ENCODE assay signal across 9 cellular contexts in genomic region chr14:68663385-68664076, GRCh38.
DNase-seq lines count a peak whose midpoint lies in the region; ATAC-seq and TF ChIP-seq lines count a peak whose summit lies in the region.
"Had no signal": no experiment of that assay in that cellular context is flagged by ENCODE, and none has a peak within 500 bp of the region (broad histone marks: within the 10 kb centered on the region; RNA-seq: fewer than 3 reads in every experiment).

No MANE protein-coding gene starts in this region.

- H3K79me2 ChIP-seq in PC-9 (ENCODE audit: low read depth) = no peaks in the 10 kb centered on the region

- H3K4me3 ChIP-seq in AG04450 (ENCODE audit: low read depth, low read length) = no peak overlapping the region
- no peak overlapping the region for H3K4me3 ChIP-seq in cardiac fibroblast (replicated peaks in 1 of 2; ENCODE audit: low read depth in 2 of 2, low read length in 2 of 2)
- no peak overlapping the region for H3K4me3 ChIP-seq in PC-9
- H3K4me3 ChIP-seq: adrenal gland had no signal

- no TSS peak for BruUV-seq in PC-9 (replicated peaks; lab: Mats Ljungman, UMichigan)

- H3K27me3 ChIP-seq in AG04450 (ENCODE audit: control insufficient read depth, insufficient read depth, low read length) (no peaks in the 10 kb centered on the region), PC-9 (ENCODE audit: insufficient read depth, low read depth) (no peaks in the 10 kb centered on the region)
- H3K27me3 ChIP-seq: adrenal gland had no signal

- H3K36me3 ChIP-seq in PC-9 (ENCODE audit: low read depth) = no peaks in the 10 kb centered on the region
- H3K36me3 ChIP-seq: adrenal gland had no signal

- ATAC-seq in GM19455 (IDR thresholded peaks at IDR 0.05; ENCODE audit: unreplicated experiment) (peak; percentile 83), HG03565 (IDR thresholded peaks at IDR 0.05; ENCODE audit: unreplicated experiment) (peak; percentile 83)

- H3K4me2 ChIP-seq in PC-9 = no peak overlapping the region

- CTCF ChIA-PET in AG04450 (lab: Charles Lee) (no interaction called here), PC-9 (lab: Charles Lee) (no interaction called here)

- TF ChIP-seq CTCF in AG04450 (IDR thresholded peaks at IDR 0.05; ENCODE audit: low read depth, low read length) = no peak
- no peak for TF ChIP-seq CTCF in cardiac fibroblast (IDR thresholded peaks at IDR 0.05; ENCODE audit: low read depth, low read length)
- TF ChIP-seq CTCF in PC-9 (conservative IDR thresholded peaks at IDR 0.05) = no peak

- intact Hi-C loops in PC-9 (cut with micrococcal nuclease; ENCODE audit: unreplicated experiment) = no loop called here

- H3K9me3 ChIP-seq in AG04450 (ENCODE audit: control insufficient read depth, insufficient read depth, low read length) (no peaks in the 10 kb centered on the region), PC-9 (ENCODE audit: insufficient read depth, low read depth) (peaks cover 6% of the 10 kb centered on the region; the same call in 1 of the 2 replicates)
- H3K9me3 ChIP-seq: adrenal gland had no signal

- H3K9me2 ChIP-seq in PC-9 (ENCODE audit: insufficient read depth) = no peaks in the 10 kb centered on the region

- peaks cover 26% of the 10 kb centered on the region for H3F3A ChIP-seq in PC-9 (ENCODE audit: insufficient read depth, low read depth)

- POLR2A ChIA-PET in AG04450 (lab: Yijun Ruan, JAX) = no interaction called here
- POLR2A ChIA-PET in PC-9 (lab: Charles Lee; ENCODE audit: unreplicated experiment) = no interaction called here

- H3K27ac ChIP-seq in AG04450 (ENCODE audit: low read depth, low read length) (peak overlapping the region; percentile 42), PC-9 (no peak overlapping the region)

- H4K20me1 ChIP-seq in PC-9 (ENCODE audit: insufficient read depth) = no peaks in the 10 kb centered on the region

- no peak for DNase-seq in AG04450 (ENCODE audit: low read depth, low spot score)
- DNase-seq in cardiac fibroblast (ENCODE audit: low read depth in 2 of 2) = peak; percentile 40 to 59
- DNase-seq in stimulated activated CD4-positive, alpha-beta T cell treated with anti-CD3 and anti-CD28 coated beads, Interleukin-2, amount 100 ng/mL, for 48 hours = peak; percentile 37 to 54
- DNase-seq in PC-9 = no peak
- no peak for DNase-seq in SW480 (ENCODE audit: low spot score)
- DNase-seq in NCI-H146 treated with DMSO at 0.1 percent for 48 hours (lab: John Stamatoyannopoulos, UW; ENCODE audit: unreplicated experiment) = no peak

- H2AFZ ChIP-seq in PC-9 = no peak overlapping the region

- peaks cover 56% of the 10 kb centered on the region for H3K4me1 ChIP-seq in PC-9 (replicated peaks; ENCODE audit: insufficient read depth)

Comparison
In these comparisons a context has a peak if more than half of its experiments do, and no peak if none do; other contexts are left out.
1. DNase-seq: peak in cardiac fibroblast (2 of 2) and stimulated activated CD4-positive, alpha-beta T cell treated with anti-CD3 and anti-CD28 coated beads, Interleukin-2, amount 100 ng/mL, for 48 hours (2 of 2); none in AG04450 (single experiment), PC-9 (0 of 2), SW480 (single experiment) and NCI-H146 treated with DMSO at 0.1 percent for 48 hours (single experiment).